In the genomic region with DNA sequence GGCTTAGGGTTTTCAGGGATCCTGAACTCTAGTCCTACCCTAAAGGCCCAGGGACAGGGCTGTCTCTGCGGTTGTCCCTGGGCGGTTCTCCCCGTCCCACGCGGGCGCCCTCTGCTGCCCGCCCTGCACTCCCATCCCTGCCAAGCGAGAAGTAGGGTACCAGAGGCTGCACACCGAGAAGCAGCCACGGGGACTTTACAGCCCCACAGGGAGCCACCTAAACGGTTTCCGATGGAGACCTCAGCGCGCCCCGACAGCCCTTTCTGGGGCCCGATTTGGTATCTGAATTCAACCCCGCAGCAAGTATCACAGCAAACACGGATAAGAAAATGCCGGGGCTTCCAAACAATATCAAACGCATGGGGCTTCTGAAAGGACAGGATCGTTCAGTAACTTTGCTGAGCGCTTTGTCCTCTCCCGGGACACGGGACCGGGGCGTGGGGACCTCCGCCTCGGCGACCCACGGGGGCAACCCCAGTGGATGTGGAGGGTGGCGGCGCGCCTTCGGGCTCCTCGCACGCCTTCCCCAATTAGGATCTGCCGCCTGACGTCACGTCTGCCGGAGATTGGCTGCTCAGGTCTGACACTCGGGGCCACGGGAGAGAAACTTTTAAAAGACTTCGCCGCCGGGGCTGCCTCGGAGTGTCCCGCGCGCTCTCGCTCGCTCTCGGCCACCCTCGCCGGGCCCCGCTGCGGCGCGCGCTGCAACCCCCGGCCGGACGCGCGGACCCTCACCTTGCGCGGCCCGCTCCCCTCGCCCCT, we compare ENCODE assay signal across 8 cellular contexts. TPM values are rescaled to one million over a fixed set of nuclear protein-coding genes. Genes with fewer than 3 reads are reported as not detected.
A peak's percentile ranks its signal among the peaks of the same experiment; 100 is the strongest.
DNase-seq lines count a peak whose midpoint lies in the region; ATAC-seq and TF ChIP-seq lines count a peak whose summit lies in the region.

A gene with protein sequence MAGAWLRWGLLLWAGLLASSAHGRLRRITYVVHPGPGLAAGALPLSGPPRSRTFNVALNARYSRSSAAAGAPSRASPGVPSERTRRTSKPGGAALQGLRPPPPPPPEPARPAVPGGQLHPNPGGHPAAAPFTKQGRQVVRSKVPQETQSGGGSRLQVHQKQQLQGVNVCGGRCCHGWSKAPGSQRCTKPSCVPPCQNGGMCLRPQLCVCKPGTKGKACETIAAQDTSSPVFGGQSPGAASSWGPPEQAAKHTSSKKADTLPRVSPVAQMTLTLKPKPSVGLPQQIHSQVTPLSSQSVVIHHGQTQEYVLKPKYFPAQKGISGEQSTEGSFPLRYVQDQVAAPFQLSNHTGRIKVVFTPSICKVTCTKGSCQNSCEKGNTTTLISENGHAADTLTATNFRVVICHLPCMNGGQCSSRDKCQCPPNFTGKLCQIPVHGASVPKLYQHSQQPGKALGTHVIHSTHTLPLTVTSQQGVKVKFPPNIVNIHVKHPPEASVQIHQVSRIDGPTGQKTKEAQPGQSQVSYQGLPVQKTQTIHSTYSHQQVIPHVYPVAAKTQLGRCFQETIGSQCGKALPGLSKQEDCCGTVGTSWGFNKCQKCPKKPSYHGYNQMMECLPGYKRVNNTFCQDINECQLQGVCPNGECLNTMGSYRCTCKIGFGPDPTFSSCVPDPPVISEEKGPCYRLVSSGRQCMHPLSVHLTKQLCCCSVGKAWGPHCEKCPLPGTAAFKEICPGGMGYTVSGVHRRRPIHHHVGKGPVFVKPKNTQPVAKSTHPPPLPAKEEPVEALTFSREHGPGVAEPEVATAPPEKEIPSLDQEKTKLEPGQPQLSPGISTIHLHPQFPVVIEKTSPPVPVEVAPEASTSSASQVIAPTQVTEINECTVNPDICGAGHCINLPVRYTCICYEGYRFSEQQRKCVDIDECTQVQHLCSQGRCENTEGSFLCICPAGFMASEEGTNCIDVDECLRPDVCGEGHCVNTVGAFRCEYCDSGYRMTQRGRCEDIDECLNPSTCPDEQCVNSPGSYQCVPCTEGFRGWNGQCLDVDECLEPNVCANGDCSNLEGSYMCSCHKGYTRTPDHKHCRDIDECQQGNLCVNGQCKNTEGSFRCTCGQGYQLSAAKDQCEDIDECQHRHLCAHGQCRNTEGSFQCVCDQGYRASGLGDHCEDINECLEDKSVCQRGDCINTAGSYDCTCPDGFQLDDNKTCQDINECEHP (N-terminal part only) (plus strand): TSS at position 640 of the 762 bp plus-strand sequence. CDS start 372 bp downstream, outside the sequence.

- ATAC-seq in HG02885 (IDR thresholded peaks at IDR 0.05; ENCODE audit: poor library complexity, unreplicated experiment) = peak; percentile 69

- in situ Hi-C loops in GM13977 (cut with MboI; ENCODE audit: low pct_unique_long_range_greater_than_20kb, low sequenced_read_pairs, unreplicated experiment) = loop anchor here (10.0 kb wide), 1 partner anchor 162 kb away; no protein-coding TSS in a partner anchor

- no peaks in the 10 kb centered on the region for H3K36me3 ChIP-seq in effector memory CD4-positive, alpha-beta T cell (ENCODE audit: control insufficient read depth, insufficient read depth, low read length)

- TF ChIP-seq CTCF in GM13977 (IDR thresholded peaks at IDR 0.05; ENCODE audit: extremely low read depth, insufficient read depth, missing control alignments) = peak; percentile 91

- H3K27me3 ChIP-seq in effector memory CD4-positive, alpha-beta T cell (replicated peaks; ENCODE audit: control insufficient read depth, insufficient read depth, low read length, poor library complexity, severe bottlenecking) = no peaks in the 10 kb centered on the region

- no peaks in the 10 kb centered on the region for H3K4me1 ChIP-seq in effector memory CD4-positive, alpha-beta T cell (ENCODE audit: control insufficient read depth, insufficient read depth, low read length, poor library complexity, severe bottlenecking)

- peak; percentile 63 for DNase-seq in A172 (ENCODE audit: low spot score)
- peak; percentile 79 for DNase-seq in GM13977 (ENCODE audit: low spot score)
- DNase-seq in NCI-H2107 treated with DMSO at 0.1 percent for 48 hours (lab: John Stamatoyannopoulos, UW; ENCODE audit: unreplicated experiment) = peak; percentile 25
- DNase-seq in activated CD4-positive, alpha-beta T cell treated with anti-CD3 and anti-CD28 coated beads, Interleukin-2, amount 50 U/mL, for 48 hours = peak; percentile 58 to 69
- DNase-seq in effector memory CD4-positive, alpha-beta T cell = peak; percentile 12 to 29 (median 25)
- peak; percentile 84 to 86 for DNase-seq in lung microvascular endothelial cell (ENCODE audit: low read depth in 2 of 2)
- DNase-seq in stimulated activated CD4-positive, alpha-beta T cell treated with anti-CD3 and anti-CD28 coated beads, TNF-alpha, amount 100 ng/mL, for 4 hours (ENCODE audit: low read depth in 3 of 3) = peak; percentile 19 to 32 (median 23)

- H3K9me3 ChIP-seq in effector memory CD4-positive, alpha-beta T cell (ENCODE audit: control insufficient read depth, low read length) = no peaks in the 10 kb centered on the region

- peak within 1 kb of the TSS; percentile 70 for H3K4me3 ChIP-seq in effector memory CD4-positive, alpha-beta T cell (ENCODE audit: insufficient read depth, low read depth, low read length, poor library complexity, severe bottlenecking)

- no peak within 1 kb of the TSS for H3K27ac ChIP-seq in effector memory CD4-positive, alpha-beta T cell (ENCODE audit: insufficient read depth, low read length, poor library complexity, severe bottlenecking)

RNA-seq across cellular contexts. Expression of the gene that starts here (rescaled TPM):
- 12.1 and 14.0 TPM in 2 replicates for total RNA-seq in A172 (2014; rRNA removed; shearing (Covaris generic))
- 21.6 and 36.1 TPM in 2 replicates for total RNA-seq in lung microvascular endothelial cell

Comparison
In these comparisons a context has a peak if more than half of its experiments do, and no peak if none do; other contexts are left out.
1. DNase-seq: peak in every context shown above with its lines; median percentile 85 in lung microvascular endothelial cell; 79 in GM13977; 64 in activated CD4-positive, alpha-beta T cell treated with anti-CD3 and anti-CD28 coated beads, Interleukin-2, amount 50 U/mL, for 48 hours; 63 in A172; 25 in NCI-H2107 treated with DMSO at 0.1 percent for 48 hours; 25 in effector memory CD4-positive, alpha-beta T cell; 23 in stimulated activated CD4-positive, alpha-beta T cell treated with anti-CD3 and anti-CD28 coated beads, TNF-alpha, amount 100 ng/mL, for 4 hours.